28 cellular contexts compared by ENCODE assay signal in the genomic region with DNA sequence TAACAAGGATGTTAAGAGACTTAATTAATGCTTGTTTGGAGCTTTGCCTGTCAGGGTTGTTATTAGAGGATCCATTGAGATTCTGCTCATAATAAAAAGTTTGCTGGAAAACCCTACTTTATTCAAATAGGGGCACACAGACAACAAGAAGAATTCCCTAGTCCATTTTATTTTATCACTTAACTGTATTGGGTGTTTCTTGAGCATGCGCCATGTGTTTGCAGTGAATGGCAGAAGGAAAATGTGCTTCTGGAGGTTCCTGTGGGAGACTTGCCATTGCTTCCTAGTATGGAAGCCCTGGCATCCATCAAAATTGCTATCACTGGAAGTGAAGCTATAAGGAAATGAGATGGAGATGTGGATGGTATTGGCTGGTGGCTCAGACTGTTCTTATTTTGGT.
"Had no signal": no experiment of that assay in that cellular context is flagged by ENCODE, and none has a peak within 500 bp of the region (broad histone marks: within the 10 kb centered on the region; RNA-seq: fewer than 3 reads in every experiment).

No MANE protein-coding gene starts in this region.

- H2AFZ ChIP-seq: hepatocyte had no signal

- DNase-seq: colonic mucosa; cortex of kidney; dermis blood vessel endothelial cell; dorsolateral prefrontal cortex; effector CD4-positive, alpha-beta T cell; effector CD8-positive, alpha-beta T cell; effector memory CD4-positive, alpha-beta T cell; effector memory CD8-positive, alpha-beta T cell; endodermal cell; erythroblast; esophagus squamous epithelium; foreskin fibroblast; foreskin keratinocyte; foreskin melanocyte; gastrocnemius medialis; glutamatergic neuron; head of caudate nucleus; heart left ventricle; heart right ventricle had no signal

- H3K4me1 ChIP-seq: colonic mucosa, gastrocnemius medialis, gastroesophageal sphincter, heart left ventricle had no signal

- H3K79me2 ChIP-seq: hepatocyte had no signal

- ATAC-seq: effector memory CD8-positive, alpha-beta T cell; esophagus mucosa; foreskin keratinocyte; gastrocnemius medialis; gastroesophageal sphincter; heart left ventricle; heart right ventricle had no signal

- H3K4me3 ChIP-seq: colonic mucosa, coronary artery, dorsolateral prefrontal cortex, esophagus squamous epithelium, gastrocnemius medialis, gastroesophageal sphincter, heart left ventricle, heart right ventricle, hepatocyte had no signal

- H3K27ac ChIP-seq: colonic mucosa, coronary artery, dorsolateral prefrontal cortex, epithelial cell of prostate, esophagus squamous epithelium, foreskin keratinocyte, gastrocnemius medialis, gastroesophageal sphincter, heart left ventricle, heart right ventricle, hepatocyte had no signal

- H3K4me2 ChIP-seq: hepatocyte had no signal

- H3K27me3 ChIP-seq: colonic mucosa, foreskin keratinocyte, gastrocnemius medialis, gastroesophageal sphincter, heart left ventricle, hepatocyte had no signal

- H3K36me3 ChIP-seq: colonic mucosa, esophagus squamous epithelium, gastrocnemius medialis, gastroesophageal sphincter, heart left ventricle, heart right ventricle had no signal

- H3K9me3 ChIP-seq: colonic mucosa, esophagus squamous epithelium, gastrocnemius medialis, gastroesophageal sphincter, heart left ventricle, heart right ventricle had no signal

- FAIRE-seq: colon, endometrium, endothelial cell of umbilical vein, frontal cortex had no signal
